In genomic region chr4:74934016-74934821, GRCh38 we compare ENCODE assay signal across 8 cellular contexts. TPM values are rescaled to one million over a fixed set of nuclear protein-coding genes. Genes with fewer than 3 reads are reported as not detected.
DNase-seq lines count a peak whose midpoint lies in the region; ATAC-seq and TF ChIP-seq lines count a peak whose summit lies in the region.

No MANE protein-coding gene starts in this region.

- no peak for TF ChIP-seq CTCF in GM13976 (IDR thresholded peaks at IDR 0.05; ENCODE audit: borderline replicate concordance, control extremely low read depth, extremely low read depth, insufficient read depth, missing control alignments)

- H3K27ac ChIP-seq in cingulate gyrus (ENCODE audit: low read depth, low read length) (peak overlapping the region; percentile 23), layer of hippocampus (ENCODE audit: low read depth, low read length) (peak overlapping the region; percentile 13)

- H3K4me1 Mint-ChIP-seq in stimulated activated naive B cell treated with anti-CD40 and anti-IgM and Interleukin-4, amounts not matched to agents 10 μg/mL and 1 μg/mL and 100 μg/mL, for 72 hours, result peaks cover 27 to 49% of the 10 kb centered on the region in 2 donors

- DNase-seq in GM13976 (ENCODE audit: low spot score), result peak; percentile 37
- DNase-seq in NCI-H69 (lab: John Stamatoyannopoulos, UW), result peak; percentile 61
- peak; percentile 11 for DNase-seq in stimulated activated naive B cell treated with anti-CD40 and anti-IgM and Interleukin-4, amounts not matched to agents 10 μg/mL and 1 μg/mL and 100 μg/mL, for 72 hours
- no peak for DNase-seq in LoVo (ENCODE audit: low spot score)
- DNase-seq in G401 (ENCODE audit: low spot score), result no peak

- no peak for ATAC-seq in stimulated activated naive B cell treated with anti-CD40 and anti-IgM and Interleukin-4, amounts not matched to agents 10 μg/mL and 1 μg/mL and 100 μg/mL, for 72 hours (replicated peaks)
- no peak for ATAC-seq in HG03442 (IDR thresholded peaks at IDR 0.05; ENCODE audit: unreplicated experiment)

- in situ Hi-C loops in GM13976 (cut with MboI; ENCODE audit: low sequenced_read_pairs, unreplicated experiment) (loop anchor here (10.0 to 25.0 kb wide), 2 partner anchors 178 to 361 kb away; no protein-coding TSS in a partner anchor), G401 (cut with HindIII; ENCODE audit: low sequenced_read_pairs) (no loop called here)

- H3K9me3 Mint-ChIP-seq in stimulated activated naive B cell treated with anti-CD40 and anti-IgM and Interleukin-4, amounts not matched to agents 10 μg/mL and 1 μg/mL and 100 μg/mL, for 72 hours, result no peaks in the 10 kb centered on the region

- peaks cover 12 to 47% of the 10 kb centered on the region in 2 donors for H3K27me3 Mint-ChIP-seq in stimulated activated naive B cell treated with anti-CD40 and anti-IgM and Interleukin-4, amounts not matched to agents 10 μg/mL and 1 μg/mL and 100 μg/mL, for 72 hours

- peaks cover 2% of the 10 kb centered on the region for H3K27me3 ChIP-seq in layer of hippocampus (ENCODE audit: control insufficient read depth, insufficient read depth, low read length)

- H3K27ac Mint-ChIP-seq in stimulated activated naive B cell treated with anti-CD40 and anti-IgM and Interleukin-4, amounts not matched to agents 10 μg/mL and 1 μg/mL and 100 μg/mL, for 72 hours, result peak overlapping the region; percentile 96

- H3K4me3 Mint-ChIP-seq in stimulated activated naive B cell treated with anti-CD40 and anti-IgM and Interleukin-4, amounts not matched to agents 10 μg/mL and 1 μg/mL and 100 μg/mL, for 72 hours, result peak overlapping the region; percentile 86 to 95

- H3K36me3 Mint-ChIP-seq in stimulated activated naive B cell treated with anti-CD40 and anti-IgM and Interleukin-4, amounts not matched to agents 10 μg/mL and 1 μg/mL and 100 μg/mL, for 72 hours, result peaks cover 0 to 4% of the 10 kb centered on the region in 2 donors

RNA-seq across cellular contexts. Expression of gene PARM1, which starts 1.3 kb away (rescaled TPM):
- not detected in 2 replicates for total RNA-seq in G401 (2014; rRNA removed; shearing (Covaris generic))

Comparison
In these comparisons a context has a peak if more than half of its experiments do, and no peak if none do; other contexts are left out.
1. DNase-seq: peak in GM13976 (single experiment), NCI-H69 (single experiment) and stimulated activated naive B cell treated with anti-CD40 and anti-IgM and Interleukin-4, amounts not matched to agents 10 μg/mL and 1 μg/mL and 100 μg/mL, for 72 hours (single experiment); none in LoVo (single experiment) and G401 (single experiment).